ENCODE assay signal across 8 cellular contexts in genomic region chr7:17941171-17941490, GRCh38. TPM values are rescaled to one million over a fixed set of nuclear protein-coding genes. Genes with fewer than 3 reads are reported as not detected.
DNase-seq lines count a peak whose midpoint lies in the region; TF ChIP-seq lines count a peak whose summit lies in the region.

No MANE protein-coding gene starts in this region.

- peaks cover 2% of the 10 kb centered on the region for H3K27me3 Mint-ChIP-seq in endodermal cell (ENCODE audit: insufficient read depth)

- H3K9me3 ChIP-seq in Peyer's patch (no peaks in the 10 kb centered on the region), endodermal cell (ENCODE audit: control insufficient read depth, low read length) (no peaks in the 10 kb centered on the region), neural cell (ENCODE audit: low read length) (no peaks in the 10 kb centered on the region)

- no peaks in the 10 kb centered on the region for H3F3A ChIP-seq in neural cell (ENCODE audit: insufficient read depth, low read length, poor library complexity, severe bottlenecking)

- H3K9me3 Mint-ChIP-seq in endodermal cell = no peaks in the 10 kb centered on the region

- no peaks in the 10 kb centered on the region for H3K36me3 Mint-ChIP-seq in endodermal cell (ENCODE audit: low read depth)

- H3K9ac ChIP-seq in endodermal cell (ENCODE audit: extremely low read depth, low read length, poor library complexity, severe bottlenecking) (peak overlapping the region; percentile 91), neural cell (ENCODE audit: low read length) (peak overlapping the region; percentile 93)

- TF ChIP-seq CTCF in Peyer's patch (IDR thresholded peaks at IDR 0.05) = peak in 2 of 6 experiments; percentile 12 to 18
- TF ChIP-seq CTCF in endodermal cell (conservative IDR thresholded peaks at IDR 0.05) = peak; percentile 25
- peak; percentile 46 for TF ChIP-seq CTCF in neural cell (IDR thresholded peaks at IDR 0.05; ENCODE audit: poor library complexity, severe bottlenecking)

- H3K4me1 Mint-ChIP-seq in endodermal cell = peaks cover 18% of the 10 kb centered on the region

- peak overlapping the region; percentile 95 for H3K4me3 Mint-ChIP-seq in endodermal cell

- TF ChIP-seq POLR2A in Peyer's patch (IDR thresholded peaks at IDR 0.05) = no peak

- no peak for TF ChIP-seq EP300 in neural cell (conservative IDR thresholded peaks at IDR 0.05; ENCODE audit: poor library complexity, severe bottlenecking)

- WGBS in endodermal cell (ENCODE audit: insufficient coverage in 1 of 2, insufficient read length in 1 of 2), 2 experiments = 26 to 37% methylated on average over 4 to 5 of the region's 5 CpGs

- H2AFZ ChIP-seq in neural cell (ENCODE audit: low read depth, low read length) = peak overlapping the region; percentile 94

- peaks cover 0 to 18% (median 0%) of the 10 kb centered on the region in 4 donors for H3K4me1 ChIP-seq in Peyer's patch
- H3K4me1 ChIP-seq in endodermal cell (ENCODE audit: control insufficient read depth, insufficient read depth, low read length) = peaks cover 5% of the 10 kb centered on the region

- no peaks in the 10 kb centered on the region for H4K20me1 ChIP-seq in neural cell (ENCODE audit: insufficient read depth)

- H3K9me2 ChIP-seq in neural cell (ENCODE audit: insufficient read depth, low read length) = no peaks in the 10 kb centered on the region

- H3K36me3 ChIP-seq in Peyer's patch (no peaks in the 10 kb centered on the region), endodermal cell (ENCODE audit: control insufficient read depth, insufficient read depth, low read length) (no peaks in the 10 kb centered on the region), neural cell (ENCODE audit: insufficient read depth, low read length) (no peaks in the 10 kb centered on the region)

- no peak for TF ChIP-seq RAD21 in neural cell (conservative IDR thresholded peaks at IDR 0.05)

- peak; percentile 57 for DNase-seq in NCI-H510A treated with DMSO at 0.1 percent for 48 hours (lab: John Stamatoyannopoulos, UW)
- no peak for DNase-seq in NCI-H510A (lab: John Stamatoyannopoulos, UW)
- no peak for DNase-seq in Peyer's patch
- no peak for DNase-seq in endodermal cell
- DNase-seq in NCI-H2081 treated with DMSO at 0.1 percent for 48 hours (lab: John Stamatoyannopoulos, UW) = no peak
- DNase-seq in dedifferentiated amniotic fluid mesenchymal stem cell (ENCODE audit: extremely low spot score) = no peak
- no peak for DNase-seq in activated CD4-positive, CD25-positive, alpha-beta regulatory T cell treated with anti-CD3 and anti-CD28 coated beads, Interleukin-2, amount 50 U/mL, for 72 hours

- H3K4me3 ChIP-seq in Peyer's patch (peak overlapping the region; percentile 72 to 91 (median 80)), endodermal cell (ENCODE audit: low read length) (peak overlapping the region; percentile 91), neural cell (ENCODE audit: low read length) (peak overlapping the region; percentile 89)

- H3K27me3 ChIP-seq in Peyer's patch (no peaks in the 10 kb centered on the region), endodermal cell (ENCODE audit: control insufficient read depth, insufficient read depth, low read length, poor library complexity, severe bottlenecking) (no peaks in the 10 kb centered on the region), neural cell (ENCODE audit: insufficient read depth, low read depth, low read length) (no peaks in the 10 kb centered on the region)

- peak overlapping the region; percentile 71 for H3K4me2 ChIP-seq in neural cell (ENCODE audit: low read length)

- H3K27ac ChIP-seq in Peyer's patch = peak overlapping the region; percentile 88 to 97 (median 93)
- H3K27ac ChIP-seq in endodermal cell (ENCODE audit: low read depth, low read length) = no peak overlapping the region
- no peak overlapping the region for H3K27ac ChIP-seq in neural cell (ENCODE audit: low read length)

- peak overlapping the region; percentile 99 for H3K27ac Mint-ChIP-seq in endodermal cell

- H3K79me2 ChIP-seq in neural cell (replicated peaks; ENCODE audit: insufficient read depth, low read length) = peaks cover 37% of the 10 kb centered on the region

TF ChIP-seq in neural cell, 6 proteins besides CTCF, POLR2A, EP300 and RAD21:
- TF ChIP-seq POLR2AphosphoS5 (IDR thresholded peaks at IDR 0.05) (no peak), EZH2 (IDR thresholded peaks at IDR 0.05; ENCODE audit: borderline replicate concordance, insufficient read depth, low read length, poor library complexity, severe bottlenecking) (no peak), MXI1 (conservative IDR thresholded peaks at IDR 0.05; ENCODE audit: poor library complexity, severe bottlenecking) (no peak), SMC3 (conservative IDR thresholded peaks at IDR 0.05; ENCODE audit: poor library complexity) (peak; percentile 27)
- TF ChIP-seq, protein P1, sequence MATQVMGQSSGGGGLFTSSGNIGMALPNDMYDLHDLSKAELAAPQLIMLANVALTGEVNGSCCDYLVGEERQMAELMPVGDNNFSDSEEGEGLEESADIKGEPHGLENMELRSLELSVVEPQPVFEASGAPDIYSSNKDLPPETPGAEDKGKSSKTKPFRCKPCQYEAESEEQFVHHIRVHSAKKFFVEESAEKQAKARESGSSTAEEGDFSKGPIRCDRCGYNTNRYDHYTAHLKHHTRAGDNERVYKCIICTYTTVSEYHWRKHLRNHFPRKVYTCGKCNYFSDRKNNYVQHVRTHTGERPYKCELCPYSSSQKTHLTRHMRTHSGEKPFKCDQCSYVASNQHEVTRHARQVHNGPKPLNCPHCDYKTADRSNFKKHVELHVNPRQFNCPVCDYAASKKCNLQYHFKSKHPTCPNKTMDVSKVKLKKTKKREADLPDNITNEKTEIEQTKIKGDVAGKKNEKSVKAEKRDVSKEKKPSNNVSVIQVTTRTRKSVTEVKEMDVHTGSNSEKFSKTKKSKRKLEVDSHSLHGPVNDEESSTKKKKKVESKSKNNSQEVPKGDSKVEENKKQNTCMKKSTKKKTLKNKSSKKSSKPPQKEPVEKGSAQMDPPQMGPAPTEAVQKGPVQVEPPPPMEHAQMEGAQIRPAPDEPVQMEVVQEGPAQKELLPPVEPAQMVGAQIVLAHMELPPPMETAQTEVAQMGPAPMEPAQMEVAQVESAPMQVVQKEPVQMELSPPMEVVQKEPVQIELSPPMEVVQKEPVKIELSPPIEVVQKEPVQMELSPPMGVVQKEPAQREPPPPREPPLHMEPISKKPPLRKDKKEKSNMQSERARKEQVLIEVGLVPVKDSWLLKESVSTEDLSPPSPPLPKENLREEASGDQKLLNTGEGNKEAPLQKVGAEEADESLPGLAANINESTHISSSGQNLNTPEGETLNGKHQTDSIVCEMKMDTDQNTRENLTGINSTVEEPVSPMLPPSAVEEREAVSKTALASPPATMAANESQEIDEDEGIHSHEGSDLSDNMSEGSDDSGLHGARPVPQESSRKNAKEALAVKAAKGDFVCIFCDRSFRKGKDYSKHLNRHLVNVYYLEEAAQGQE (IDR thresholded peaks at IDR 0.05; ENCODE audit: borderline replicate concordance) = no peak

RNA-seq across cellular contexts. Expression of gene SNX13, which starts 0.8 kb away (rescaled TPM):
- total RNA-seq in Peyer's patch (10 to 100 TPM; 37.3 to 60.3 (median 48.8) TPM), endodermal cell (10 to 100 TPM; 32.8 to 38.8 TPM)
- polyA plus RNA-seq in endodermal cell (2013, experiment 1 of 2) = 24.1 TPM
- polyA plus RNA-seq in endodermal cell (2013, experiment 2 of 2) = 20.2 TPM
- 50.6 and 51.7 TPM in 2 replicates for polyA plus RNA-seq in neural cell
- 104 and 106 TPM in 2 replicates for polyA minus RNA-seq in neural cell

Comparison
In these comparisons a context has a peak if more than half of its experiments do, and no peak if none do; other contexts are left out.
1. H3K27ac ChIP-seq: peak in Peyer's patch (4 of 4); none in endodermal cell (single experiment) and neural cell (single experiment).
2. Peak in every context shown above with its lines, with median percentiles within 50 percentile points of each other: H3K4me3 ChIP-seq.